Comparison of ENCODE assay signal across 17 cellular contexts in genomic region chr6:37429352-37429750, GRCh38.
"Had no signal": no experiment of that assay in that cellular context is flagged by ENCODE, and none has a peak within 500 bp of the region (broad histone marks: within the 10 kb centered on the region; RNA-seq: fewer than 3 reads in every experiment).

No MANE protein-coding gene starts in this region.

- FAIRE-seq: endothelial cell of umbilical vein, pancreas had no signal

- H3K9me3 ChIP-seq: mucosa of descending colon, pancreas, transverse colon, vagina had no signal

- H3K4me3 ChIP-seq: mucosa of descending colon, pancreas, skin epidermis, transverse colon, vagina had no signal

- H3K27me3 ChIP-seq: brain microvascular endothelial cell, pancreas, vagina had no signal

- H3K27ac ChIP-seq: brain microvascular endothelial cell, pancreas, skin epidermis, transverse colon, vagina had no signal

- ATAC-seq: left ventricle myocardium superior; mucosa of descending colon; naive thymus-derived CD4-positive, alpha-beta T cell; pancreas; stimulated activated naive CD8-positive, alpha-beta T cell treated with anti-CD3 and anti-CD28 coated beads, Interleukin-15, Interleukin-2, amounts not matched to agents 100 U/mL and 50 U/mL, for 24 hours had no signal

- DNase-seq: activated CD4-positive, CD25-positive, alpha-beta regulatory T cell treated with anti-CD3 and anti-CD28 coated beads, Interleukin-2, amount 50 U/mL, for 72 hours; activated naive CD4-positive, alpha-beta T cell; anterior cingulate cortex; brain microvascular endothelial cell; cortex of kidney; effector CD8-positive, alpha-beta T cell; foreskin fibroblast; hippocampal formation; left ventricle myocardium superior; mucosa of descending colon; naive thymus-derived CD4-positive, alpha-beta T cell; pancreas; stimulated activated naive CD8-positive, alpha-beta T cell treated with anti-CD3 and anti-CD28 coated beads, Interleukin-15, Interleukin-2, amounts not matched to agents 100 U/mL and 50 U/mL, for 24 hours; transverse colon had no signal

- H3K36me3 ChIP-seq: brain microvascular endothelial cell, pancreas, transverse colon, vagina had no signal
